In the genomic region with DNA sequence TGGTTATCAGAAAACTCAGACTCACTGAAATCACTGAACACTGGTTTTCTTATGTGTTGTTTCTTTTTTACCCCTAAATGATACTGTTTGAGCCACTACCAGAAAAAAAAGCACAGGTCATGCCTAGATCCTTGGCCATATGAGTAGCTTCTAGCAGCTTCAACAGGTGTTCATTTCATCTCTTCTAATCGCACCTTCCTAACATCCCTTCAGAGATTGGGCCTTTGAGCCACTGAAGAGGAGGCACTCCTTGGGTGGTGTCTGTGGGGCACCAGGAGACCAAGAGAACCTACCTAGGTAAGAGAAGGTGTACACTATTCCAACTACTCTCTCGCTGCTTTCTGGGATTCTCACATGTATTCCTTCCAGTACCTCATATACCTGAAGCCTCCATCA, we compare ENCODE assay signal across 1 cellular context.
TF ChIP-seq lines count a peak whose summit lies in the region.

No MANE protein-coding gene starts in this region.

TF ChIP-seq in endothelial cell of umbilical vein, 7 proteins besides CTCF, POLR2A, EP300 and RAD21 (continued from another document):
- TF ChIP-seq, protein P1, sequence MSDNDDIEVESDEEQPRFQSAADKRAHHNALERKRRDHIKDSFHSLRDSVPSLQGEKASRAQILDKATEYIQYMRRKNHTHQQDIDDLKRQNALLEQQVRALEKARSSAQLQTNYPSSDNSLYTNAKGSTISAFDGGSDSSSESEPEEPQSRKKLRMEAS (IDR thresholded peaks at IDR 0.05; ENCODE audit: insufficient read depth, insufficient read length), result no peak
- no peak for TF ChIP-seq JUN (IDR thresholded peaks at IDR 0.05; ENCODE audit: borderline replicate concordance, insufficient read depth, insufficient read length, low read depth)
